9 cellular contexts compared by ENCODE assay signal in the genomic region with DNA sequence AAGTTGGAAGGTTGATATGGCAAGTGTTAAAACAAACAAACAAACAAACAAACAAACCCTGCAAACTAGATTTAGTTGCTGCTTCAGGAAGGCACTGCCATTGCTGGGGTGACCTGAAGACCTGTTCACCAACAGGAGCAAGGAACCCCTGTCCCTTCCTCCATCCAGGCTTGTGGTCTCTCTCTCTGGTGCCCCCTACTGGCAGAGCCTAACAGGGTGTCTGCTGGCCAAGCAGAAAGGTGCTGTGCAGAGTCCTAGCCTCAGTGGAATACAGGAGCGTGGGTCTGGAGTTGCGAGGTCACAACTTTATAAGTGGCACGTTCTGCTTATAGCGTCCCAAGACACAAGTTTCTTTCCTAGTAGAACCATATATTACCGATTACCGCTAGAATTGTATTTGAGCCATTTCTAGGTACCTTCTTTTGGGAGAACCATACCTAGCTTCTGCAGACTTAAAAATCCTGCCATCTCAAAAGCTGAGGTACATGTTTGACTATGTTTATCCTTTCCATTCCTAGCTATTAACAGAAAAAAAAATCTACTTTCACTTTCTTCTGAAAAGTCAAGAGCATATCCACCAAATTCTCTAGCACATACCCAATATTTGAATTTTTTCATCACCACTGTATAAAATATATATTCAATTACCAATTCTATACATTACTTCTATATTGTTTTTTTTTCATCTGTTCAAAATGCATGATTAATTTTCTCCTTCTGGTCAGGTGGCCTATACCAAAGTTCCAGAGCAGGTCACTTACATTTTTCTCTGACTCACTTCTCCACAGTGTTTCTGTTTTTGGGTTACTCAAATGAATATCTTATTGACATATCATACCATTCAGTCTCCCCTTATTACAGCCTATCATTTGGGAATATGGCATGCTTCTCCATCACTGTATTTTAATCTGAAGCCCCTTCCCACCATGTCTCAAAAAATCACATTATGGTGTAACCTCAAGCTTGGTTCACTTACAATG. TPM values are rescaled to one million over a fixed set of nuclear protein-coding genes. Genes with fewer than 3 reads are reported as not detected.
DNase-seq lines count a peak whose midpoint lies in the region; ATAC-seq, FAIRE-seq and TF ChIP-seq lines count a peak whose summit lies in the region.
"Had no signal": no experiment of that assay in that cellular context is flagged by ENCODE, and none has a peak within 500 bp of the region (broad histone marks: within the 10 kb centered on the region; RNA-seq: fewer than 3 reads in every experiment).

No MANE protein-coding gene starts in this region.

- H3K4me2 ChIP-seq in mammary epithelial cell (ENCODE audit: insufficient read depth, low read depth, low read length): no peak overlapping the region
- no peak overlapping the region for H3K4me2 ChIP-seq in HepG2 (ENCODE audit: low read depth, low read length)
- H3K4me2 ChIP-seq: BLaER1 treated with 17β-estradiol and CSF1 and Interleukin-3, amounts not matched to agents 10 nM and 100 nM had no signal

- TF ChIP-seq RAD21 in HepG2 (CRISPR knock-in tag; IDR thresholded peaks at IDR 0.05): no peak

- TF ChIP-seq POLR2A in HepG2 (IDR thresholded peaks at IDR 0.05; ENCODE audit: insufficient read depth in 1 of 2, low read depth in 2 of 2, low read length in 2 of 2): no peak

- no peaks in the 10 kb centered on the region for H3K9me3 ChIP-seq in WERI-Rb-1 (ENCODE audit: severe bottlenecking)
- no peaks in the 10 kb centered on the region for H3K9me3 ChIP-seq in mammary epithelial cell (replicated peaks; ENCODE audit: insufficient read depth, low read length)
- no peaks in the 10 kb centered on the region for H3K9me3 ChIP-seq in HepG2 (ENCODE audit: low read length)

- WGBS in mammary epithelial cell (ENCODE audit: low coverage, missing lambda C conversion rate): 81% methylated on average over 6 of the region's 6 CpGs
- 4% methylated on average over 6 of the region's 6 CpGs for WGBS in HepG2 (ENCODE audit: low lambda C conversion rate)

- FAIRE-seq in HepG2 (lab: Jason Lieb, UNC): peak; percentile 28

- no peak overlapping the region for H3K9ac ChIP-seq in mammary epithelial cell (ENCODE audit: insufficient read depth, low read length)
- no peak overlapping the region for H3K9ac ChIP-seq in HepG2 (ENCODE audit: insufficient read depth, low read depth, low read length)
- H3K9ac ChIP-seq: BLaER1 treated with 17β-estradiol and CSF1 and Interleukin-3, amounts not matched to agents 10 nM and 100 nM had no signal

- POLR2A ChIA-PET in HepG2 (lab: Yijun Ruan, JAX): no interaction called here

- H3K79me2 ChIP-seq in mammary epithelial cell (ENCODE audit: insufficient read depth, low read length) (no peaks in the 10 kb centered on the region), HepG2 (ENCODE audit: insufficient read depth, low read length) (no peaks in the 10 kb centered on the region)

- DNase-seq in NCI-H1092 treated with DMSO at 0.1 percent for 48 hours (lab: John Stamatoyannopoulos, UW) (peak; percentile 10), NCI-H1092 (lab: John Stamatoyannopoulos, UW) (no peak), WERI-Rb-1 (peak; percentile 71), mammary epithelial cell (peak; percentile 20), HepG2 (ENCODE audit: low spot score) (peak; percentile 27), retina (no peak)
- peak; percentile 37 for DNase-seq in stimulated activated CD8-positive, alpha-beta memory T cell treated with anti-CD3 and anti-CD28 coated beads, Interleukin-15, amount 100 ng/mL, for 24 hours (ENCODE audit: low read depth)

- H3K4me1 ChIP-seq in mammary epithelial cell (ENCODE audit: insufficient read depth, low read length) (peaks cover 17% of the 10 kb centered on the region), HepG2 (ENCODE audit: insufficient read depth, low read length) (no peaks in the 10 kb centered on the region)

- BruUV-seq in mammary epithelial cell (replicated peaks; lab: Mats Ljungman, UMichigan): no TSS peak
- BruUV-seq in HepG2 (replicated peaks; lab: Mats Ljungman, UMichigan): no TSS peak

- H2AFZ ChIP-seq in mammary epithelial cell (ENCODE audit: low read depth, low read length): no peak overlapping the region
- no peak overlapping the region for H2AFZ ChIP-seq in HepG2 (ENCODE audit: low read length)

- H3K27me3 ChIP-seq in WERI-Rb-1 (ENCODE audit: insufficient read depth, low read depth, severe bottlenecking): no peaks in the 10 kb centered on the region
- no peaks in the 10 kb centered on the region for H3K27me3 ChIP-seq in mammary epithelial cell (ENCODE audit: insufficient read depth, low read length)
- H3K27me3 ChIP-seq in HepG2 (ENCODE audit: control insufficient read depth in 1 of 2, insufficient read depth in 2 of 2, low read length in 2 of 2): no peaks in the 10 kb centered on the region; a peak in 1 of 5 replicates
- H3K27me3 ChIP-seq: BLaER1 treated with 17β-estradiol and CSF1 and Interleukin-3, amounts not matched to agents 10 nM and 100 nM had no signal

- in situ Hi-C loops in mammary epithelial cell (cut with MboI; ENCODE audit: low sequenced_read_pairs in 2 of 2) (no loop called here), HepG2 (cut with HindIII; ENCODE audit: extremely low pct_ligation_motif_present, low pct_unique_long_range_greater_than_20kb) (no loop called here)

- TF ChIP-seq EP300 in HepG2 (IDR thresholded peaks at IDR 0.05; ENCODE audit: low read depth in 2 of 2, low read length in 2 of 2) (no peak), HepG2 (CRISPR knock-in tag; IDR thresholded peaks at IDR 0.05; ENCODE audit: borderline replicate concordance) (no peak)

- H3K36me3 ChIP-seq in WERI-Rb-1 (no peaks in the 10 kb centered on the region), mammary epithelial cell (ENCODE audit: insufficient read depth, low read length) (no peaks in the 10 kb centered on the region), HepG2 (replicated peaks in 1 of 2; ENCODE audit: control insufficient read depth in 1 of 2, insufficient read depth in 2 of 2, low read length in 2 of 2) (no peaks in the 10 kb centered on the region)
- H3K36me3 ChIP-seq: BLaER1 treated with 17β-estradiol and CSF1 and Interleukin-3, amounts not matched to agents 10 nM and 100 nM had no signal

- no peak overlapping the region for H3K27ac ChIP-seq in WERI-Rb-1
- H3K27ac ChIP-seq in mammary epithelial cell (ENCODE audit: insufficient read depth, low read depth, low read length): no peak overlapping the region
- no peak overlapping the region for H3K27ac ChIP-seq in HepG2 (ENCODE audit: extremely low read length, insufficient read depth, low read length)
- H3K27ac ChIP-seq: BLaER1 treated with 17β-estradiol and CSF1 and Interleukin-3, amounts not matched to agents 10 nM and 100 nM had no signal

- ATAC-seq in HG03378 (IDR thresholded peaks at IDR 0.05; ENCODE audit: unreplicated experiment) (peak; percentile 59), HepG2 (peak; percentile 94)

- CTCF ChIA-PET in mammary epithelial cell (lab: Charles Lee; ENCODE audit: low non-redundant PET) (interaction anchor here (0.6 kb wide), 1 partner anchor 318 kb away, joined by 3 read pairs; no protein-coding TSS in a partner anchor), HepG2 (lab: Yijun Ruan, JAX; ENCODE audit: low intra/inter-chr PET ratio, low total read pairs) (interaction anchor here (1.1 to 1.3 kb wide), 2 partner anchors 117 to 204 kb away, joined by 3 read pairs; no protein-coding TSS in a partner anchor)

- no peaks in the 10 kb centered on the region for H4K20me1 ChIP-seq in mammary epithelial cell (ENCODE audit: insufficient read depth, low read length)
- H4K20me1 ChIP-seq in HepG2 (ENCODE audit: insufficient read depth, low read length): no peaks in the 10 kb centered on the region
- H4K20me1 ChIP-seq: BLaER1 treated with 17β-estradiol and CSF1 and Interleukin-3, amounts not matched to agents 10 nM and 100 nM had no signal

- TF ChIP-seq CTCF in WERI-Rb-1 (IDR thresholded peaks at IDR 0.05; ENCODE audit: low read depth, low read length) (peak; percentile 95), mammary epithelial cell (conservative IDR thresholded peaks at IDR 0.05 in 1 of 2, IDR thresholded peaks at IDR 0.05 in 1 of 2; ENCODE audit: extremely low read depth in 1 of 2, insufficient read depth in 1 of 2, low read depth in 1 of 2, low read length in 2 of 2) (peak; percentile 69 to 77), HepG2 (CRISPR knock-in tag; IDR thresholded peaks at IDR 0.05) (peak; percentile 83)

- dilution Hi-C loops in mammary epithelial cell (cut with HindIII; ENCODE audit: low sequenced_read_pairs): loop anchor here (5.0 kb wide), 1 partner anchor 33 kb away; no protein-coding TSS in a partner anchor

- intact Hi-C loops in mammary epithelial cell (cut with micrococcal nuclease): no loop called here
- intact Hi-C loops in HepG2 (cut with micrococcal nuclease; ENCODE audit: unreplicated experiment): loop anchor here (5.0 kb wide), 1 partner anchor 192 kb away; no protein-coding TSS in a partner anchor

- H3K4me3 ChIP-seq in WERI-Rb-1 (ENCODE audit: low read depth, low read length): no peak overlapping the region
- H3K4me3 ChIP-seq in mammary epithelial cell (replicated peaks in 1 of 3; ENCODE audit: insufficient read depth in 1 of 3, low read depth in 2 of 3, low read length in 3 of 3): no peak overlapping the region
- no peak overlapping the region for H3K4me3 ChIP-seq in HepG2 (replicated peaks in 1 of 3; ENCODE audit: insufficient read depth in 1 of 3, low read depth in 2 of 3, low read length in 3 of 3)
- H3K4me3 ChIP-seq: BLaER1 treated with 17β-estradiol and CSF1 and Interleukin-3, amounts not matched to agents 10 nM and 100 nM had no signal

RNA-seq across cellular contexts. Expression of gene CALD1, which starts 29.1 kb away (rescaled TPM):
- 100 to 1,000 TPM; 251 to 445 TPM for total RNA-seq in mammary epithelial cell
- 151 TPM for polyA plus RNA-seq in mammary epithelial cell
- polyA minus RNA-seq in mammary epithelial cell: 182 TPM
- total RNA-seq in HepG2 (2016; rRNA removed; fragmentation: Illumina TruSeq; extraction: Trizol): 61.2 and 112 TPM in 2 replicates
- 6.9 and 7.3 TPM in 2 replicates for total RNA-seq in HepG2 (2016; cell fraction: cytosol; rRNA removed; fragmentation: Illumina TruSeq; extraction: Trizol; ENCODE audit: low read depth)
- total RNA-seq in HepG2 (2016; cell fraction: insoluble cytoplasmic fraction; rRNA removed; fragmentation: Illumina TruSeq; extraction: Trizol): 58.1 and 110 TPM in 2 replicates
- total RNA-seq in HepG2 (2016; cell fraction: membrane; rRNA removed; fragmentation: Illumina TruSeq; extraction: Trizol): 23.3 and 28.0 TPM in 2 replicates
- total RNA-seq in HepG2 (2016; cell fraction: nucleus; rRNA removed; fragmentation: Illumina TruSeq; extraction: Trizol): 90.3 and 105 TPM in 2 replicates
- 40.5 and 53.0 TPM in 2 replicates for polyA plus RNA-seq in HepG2 (2011; rRNA removed)
- 23.1 and 27.0 TPM in 2 replicates for polyA plus RNA-seq in HepG2 (2011; cell fraction: cytosol; rRNA removed)
- 43.6 and 46.2 TPM in 2 replicates for polyA plus RNA-seq in HepG2 (2011; cell fraction: nucleus; rRNA removed)
- 46.2 and 70.1 TPM in 2 replicates for polyA plus RNA-seq in HepG2 (2012)
- polyA plus RNA-seq in HepG2 (2016; cell fraction: cytosol; fragmentation: Illumina TruSeq; extraction: Trizol; ENCODE audit: low read depth): 5.7 and 5.9 TPM in 2 replicates
- polyA plus RNA-seq in HepG2 (2016; cell fraction: insoluble cytoplasmic fraction; fragmentation: Illumina TruSeq; extraction: Trizol; ENCODE audit: low read depth): 68.7 and 69.2 TPM in 2 replicates
- polyA plus RNA-seq in HepG2 (2016; cell fraction: membrane; fragmentation: Illumina TruSeq; extraction: Trizol; ENCODE audit: low read depth): 15.4 and 18.4 TPM in 2 replicates
- 147 and 164 TPM in 2 replicates for polyA plus RNA-seq in HepG2 (2016; cell fraction: nucleus; fragmentation: Illumina TruSeq; extraction: Trizol; ENCODE audit: insufficient read depth, low read depth)
- 12.7 and 23.5 TPM in 2 replicates for polyA minus RNA-seq in HepG2 (2011; rRNA and poly(A)+ RNA removed; ENCODE audit: low replicate concordance)
- polyA minus RNA-seq in HepG2 (2011; cell fraction: cytosol; rRNA and poly(A)+ RNA removed): 42.9 and 53.8 TPM in 2 replicates
- 76.2 and 91.5 TPM in 2 replicates for polyA minus RNA-seq in HepG2 (2011; cell fraction: nucleus; rRNA and poly(A)+ RNA removed)

Comparison
In these comparisons a context has a peak if more than half of its experiments do, and no peak if none do; other contexts are left out.
1. DNase-seq: peak in NCI-H1092 treated with DMSO at 0.1 percent for 48 hours (single experiment), WERI-Rb-1 (single experiment), mammary epithelial cell (single experiment), HepG2 (single experiment) and stimulated activated CD8-positive, alpha-beta memory T cell treated with anti-CD3 and anti-CD28 coated beads, Interleukin-15, amount 100 ng/mL, for 24 hours (single experiment); none in NCI-H1092 (single experiment) and retina (single experiment).
2. Peak in every context shown above with its lines, with median percentiles within 50 percentile points of each other: CTCF ChIP-seq.